In the genomic region with DNA sequence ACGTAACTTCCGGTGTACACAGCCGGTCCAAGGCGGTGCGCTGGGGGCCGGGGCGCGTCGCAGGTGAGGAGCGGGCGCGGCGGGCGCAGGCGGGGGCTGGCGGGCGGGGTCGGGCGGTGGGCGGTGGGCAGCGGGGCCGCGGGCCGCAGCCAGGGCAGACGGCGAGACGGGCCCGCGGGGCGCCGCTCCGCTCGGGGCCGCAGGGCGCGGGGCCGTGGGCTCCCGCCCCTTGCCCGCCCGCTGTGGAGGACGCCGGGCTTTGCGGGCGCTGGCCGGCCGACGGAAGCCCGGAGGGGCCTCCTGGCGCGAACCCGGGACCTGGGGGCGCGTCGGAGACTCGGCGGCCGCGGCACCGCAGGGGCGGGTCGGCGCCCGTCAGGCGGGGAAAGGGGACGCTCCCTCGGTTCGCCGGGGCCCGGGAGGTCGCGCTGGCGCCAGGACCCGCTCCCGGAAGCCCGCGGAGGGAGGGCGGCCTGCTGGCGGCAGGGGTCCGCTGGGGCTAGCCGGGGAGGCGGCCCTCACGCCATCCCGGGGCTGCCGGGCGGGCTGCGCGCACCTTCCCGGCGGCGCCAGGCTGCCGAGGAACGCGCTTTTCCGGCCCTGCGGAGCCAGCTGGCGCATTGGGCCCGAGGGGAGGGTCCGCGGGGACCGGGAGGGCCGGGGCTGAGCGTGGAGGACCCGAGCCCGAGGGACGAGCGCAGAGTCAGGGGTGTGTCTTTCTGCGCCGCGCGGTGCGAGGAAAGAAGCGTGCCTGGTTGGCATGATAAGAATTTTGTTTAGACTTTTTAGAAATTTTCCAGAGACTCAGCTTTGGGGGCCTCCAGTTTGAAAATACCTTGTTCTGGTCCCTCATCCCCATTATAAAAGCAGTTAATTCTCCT, we compare ENCODE assay signal across 1 cellular context.
TF ChIP-seq lines count a peak whose summit lies in the region.

Gene GARRE1, plus strand, starts transcription at position 3 of the 881 bp plus-strand sequence. CDS start 45,920 bp downstream, outside the sequence.

TF ChIP-seq in GM12878, 131 proteins besides CTCF, POLR2A, EP300 and RAD21 (continued from another document and continues in another):
- no peak for TF ChIP-seq E2F4 (IDR thresholded peaks at IDR 0.05; ENCODE audit: low read depth, low read length)
- no peak for TF ChIP-seq TARDBP (IDR thresholded peaks at IDR 0.05; ENCODE audit: borderline replicate concordance)
- 0 out of 2 replicates have a peak, but pooled peaks have one; percentile 6 for TF ChIP-seq TCF12 (IDR thresholded peaks at IDR 0.05; ENCODE audit: low read depth, low read length)
- peak; percentile 61; the same call in 1 of the 2 replicates for TF ChIP-seq RB1 (IDR thresholded peaks at IDR 0.05; ENCODE audit: borderline replicate concordance)
- TF ChIP-seq HDAC2 (IDR thresholded peaks at IDR 0.05): no peak
- no peak; a peak in 1 of 4 replicates for TF ChIP-seq ETV6 (conservative IDR thresholded peaks at IDR 0.05 in 1 of 2, IDR thresholded peaks at IDR 0.05 in 1 of 2; ENCODE audit: borderline replicate concordance in 1 of 2, low read depth in 1 of 2)
- peak in 1 of 2 experiments; percentile 46; a peak in 2 of 3 replicates for TF ChIP-seq EGR1 (IDR thresholded peaks at IDR 0.05; ENCODE audit: borderline replicate concordance in 1 of 2, low read depth in 2 of 2, low read length in 2 of 2)
- no peak for TF ChIP-seq BCL3 (IDR thresholded peaks at IDR 0.05; ENCODE audit: borderline replicate concordance, insufficient read depth, low read depth, low read length, poor library complexity, severe bottlenecking)
- TF ChIP-seq DPF2 (IDR thresholded peaks at IDR 0.05): peak; percentile 82
- TF ChIP-seq, protein P1, sequence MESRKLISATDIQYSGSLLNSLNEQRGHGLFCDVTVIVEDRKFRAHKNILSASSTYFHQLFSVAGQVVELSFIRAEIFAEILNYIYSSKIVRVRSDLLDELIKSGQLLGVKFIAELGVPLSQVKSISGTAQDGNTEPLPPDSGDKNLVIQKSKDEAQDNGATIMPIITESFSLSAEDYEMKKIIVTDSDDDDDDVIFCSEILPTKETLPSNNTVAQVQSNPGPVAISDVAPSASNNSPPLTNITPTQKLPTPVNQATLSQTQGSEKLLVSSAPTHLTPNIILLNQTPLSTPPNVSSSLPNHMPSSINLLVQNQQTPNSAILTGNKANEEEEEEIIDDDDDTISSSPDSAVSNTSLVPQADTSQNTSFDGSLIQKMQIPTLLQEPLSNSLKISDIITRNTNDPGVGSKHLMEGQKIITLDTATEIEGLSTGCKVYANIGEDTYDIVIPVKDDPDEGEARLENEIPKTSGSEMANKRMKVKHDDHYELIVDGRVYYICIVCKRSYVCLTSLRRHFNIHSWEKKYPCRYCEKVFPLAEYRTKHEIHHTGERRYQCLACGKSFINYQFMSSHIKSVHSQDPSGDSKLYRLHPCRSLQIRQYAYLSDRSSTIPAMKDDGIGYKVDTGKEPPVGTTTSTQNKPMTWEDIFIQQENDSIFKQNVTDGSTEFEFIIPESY (IDR thresholded peaks at IDR 0.05): no peak
- no peak for TF ChIP-seq MXI1 (IDR thresholded peaks at IDR 0.05; ENCODE audit: low read depth, low read length)
- TF ChIP-seq CUX1 (IDR thresholded peaks at IDR 0.05; ENCODE audit: insufficient replicate concordance, low read depth, low read length): no peak
- no peak for TF ChIP-seq ZZZ3 (IDR thresholded peaks at IDR 0.05; ENCODE audit: control insufficient read depth, insufficient read length, low read depth)
- TF ChIP-seq, protein P2, sequence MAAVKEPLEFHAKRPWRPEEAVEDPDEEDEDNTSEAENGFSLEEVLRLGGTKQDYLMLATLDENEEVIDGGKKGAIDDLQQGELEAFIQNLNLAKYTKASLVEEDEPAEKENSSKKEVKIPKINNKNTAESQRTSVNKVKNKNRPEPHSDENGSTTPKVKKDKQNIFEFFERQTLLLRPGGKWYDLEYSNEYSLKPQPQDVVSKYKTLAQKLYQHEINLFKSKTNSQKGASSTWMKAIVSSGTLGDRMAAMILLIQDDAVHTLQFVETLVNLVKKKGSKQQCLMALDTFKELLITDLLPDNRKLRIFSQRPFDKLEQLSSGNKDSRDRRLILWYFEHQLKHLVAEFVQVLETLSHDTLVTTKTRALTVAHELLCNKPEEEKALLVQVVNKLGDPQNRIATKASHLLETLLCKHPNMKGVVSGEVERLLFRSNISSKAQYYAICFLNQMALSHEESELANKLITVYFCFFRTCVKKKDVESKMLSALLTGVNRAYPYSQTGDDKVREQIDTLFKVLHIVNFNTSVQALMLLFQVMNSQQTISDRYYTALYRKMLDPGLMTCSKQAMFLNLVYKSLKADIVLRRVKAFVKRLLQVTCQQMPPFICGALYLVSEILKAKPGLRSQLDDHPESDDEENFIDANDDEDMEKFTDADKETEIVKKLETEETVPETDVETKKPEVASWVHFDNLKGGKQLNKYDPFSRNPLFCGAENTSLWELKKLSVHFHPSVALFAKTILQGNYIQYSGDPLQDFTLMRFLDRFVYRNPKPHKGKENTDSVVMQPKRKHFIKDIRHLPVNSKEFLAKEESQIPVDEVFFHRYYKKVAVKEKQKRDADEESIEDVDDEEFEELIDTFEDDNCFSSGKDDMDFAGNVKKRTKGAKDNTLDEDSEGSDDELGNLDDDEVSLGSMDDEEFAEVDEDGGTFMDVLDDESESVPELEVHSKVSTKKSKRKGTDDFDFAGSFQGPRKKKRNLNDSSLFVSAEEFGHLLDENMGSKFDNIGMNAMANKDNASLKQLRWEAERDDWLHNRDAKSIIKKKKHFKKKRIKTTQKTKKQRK (IDR thresholded peaks at IDR 0.05; ENCODE audit: low read depth, low read length): no peak
- no peak for TF ChIP-seq RBBP5 (conservative IDR thresholded peaks at IDR 0.05)
- TF ChIP-seq CBFB (IDR thresholded peaks at IDR 0.05; ENCODE audit: low read depth): no peak
- TF ChIP-seq BCL11A (IDR thresholded peaks at IDR 0.05; ENCODE audit: low read depth, low read length): no peak
- TF ChIP-seq, protein P3, sequence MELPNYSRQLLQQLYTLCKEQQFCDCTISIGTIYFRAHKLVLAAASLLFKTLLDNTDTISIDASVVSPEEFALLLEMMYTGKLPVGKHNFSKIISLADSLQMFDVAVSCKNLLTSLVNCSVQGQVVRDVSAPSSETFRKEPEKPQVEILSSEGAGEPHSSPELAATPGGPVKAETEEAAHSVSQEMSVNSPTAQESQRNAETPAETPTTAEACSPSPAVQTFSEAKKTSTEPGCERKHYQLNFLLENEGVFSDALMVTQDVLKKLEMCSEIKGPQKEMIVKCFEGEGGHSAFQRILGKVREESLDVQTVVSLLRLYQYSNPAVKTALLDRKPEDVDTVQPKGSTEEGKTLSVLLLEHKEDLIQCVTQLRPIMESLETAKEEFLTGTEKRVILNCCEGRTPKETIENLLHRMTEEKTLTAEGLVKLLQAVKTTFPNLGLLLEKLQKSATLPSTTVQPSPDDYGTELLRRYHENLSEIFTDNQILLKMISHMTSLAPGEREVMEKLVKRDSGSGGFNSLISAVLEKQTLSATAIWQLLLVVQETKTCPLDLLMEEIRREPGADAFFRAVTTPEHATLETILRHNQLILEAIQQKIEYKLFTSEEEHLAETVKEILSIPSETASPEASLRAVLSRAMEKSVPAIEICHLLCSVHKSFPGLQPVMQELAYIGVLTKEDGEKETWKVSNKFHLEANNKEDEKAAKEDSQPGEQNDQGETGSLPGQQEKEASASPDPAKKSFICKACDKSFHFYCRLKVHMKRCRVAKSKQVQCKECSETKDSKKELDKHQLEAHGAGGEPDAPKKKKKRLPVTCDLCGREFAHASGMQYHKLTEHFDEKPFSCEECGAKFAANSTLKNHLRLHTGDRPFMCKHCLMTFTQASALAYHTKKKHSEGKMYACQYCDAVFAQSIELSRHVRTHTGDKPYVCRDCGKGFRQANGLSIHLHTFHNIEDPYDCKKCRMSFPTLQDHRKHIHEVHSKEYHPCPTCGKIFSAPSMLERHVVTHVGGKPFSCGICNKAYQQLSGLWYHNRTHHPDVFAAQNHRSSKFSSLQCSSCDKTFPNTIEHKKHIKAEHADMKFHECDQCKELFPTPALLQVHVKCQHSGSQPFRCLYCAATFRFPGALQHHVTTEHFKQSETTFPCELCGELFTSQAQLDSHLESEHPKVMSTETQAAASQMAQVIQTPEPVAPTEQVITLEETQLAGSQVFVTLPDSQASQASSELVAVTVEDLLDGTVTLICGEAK (IDR thresholded peaks at IDR 0.05; ENCODE audit: borderline replicate concordance): no peak
- TF ChIP-seq ZNF687 (IDR thresholded peaks at IDR 0.05): peak; percentile 29; the same call in 1 of the 2 replicates
